Comparison of ENCODE assay signal across 23 cellular contexts in genomic region chr2:61282104-61282590, GRCh38.
"Had no signal": no experiment of that assay in that cellular context is flagged by ENCODE, and none has a peak within 500 bp of the region (broad histone marks: within the 10 kb centered on the region; RNA-seq: fewer than 3 reads in every experiment).

No MANE protein-coding gene starts in this region.

- ATAC-seq: effector memory CD8-positive, alpha-beta T cell; esophagus mucosa; gastrocnemius medialis; heart right ventricle; left cardiac atrium; left lung; left ventricle myocardium superior; lower lobe of right lung; mucosa of descending colon had no signal

- H3K27me3 ChIP-seq: colonic mucosa, esophagus squamous epithelium, gastrocnemius medialis, heart right ventricle, left lung had no signal

- H3K27ac ChIP-seq: colonic mucosa, epithelial cell of prostate, esophagus squamous epithelium, gastrocnemius medialis, heart right ventricle, left lung, lower lobe of right lung had no signal

- DNase-seq: colonic mucosa; cortex of kidney; effector CD8-positive, alpha-beta T cell; effector memory CD8-positive, alpha-beta T cell; endodermal cell; esophagus squamous epithelium; foreskin fibroblast; foreskin melanocyte; gastrocnemius medialis; glutamatergic neuron; head of caudate nucleus; heart right ventricle; hippocampal formation; left cardiac atrium; left lung; left ventricle myocardium superior; lower lobe of right lung; mesenchymal stem cell; mucosa of descending colon had no signal

- H3K9me3 Mint-ChIP-seq: dendritic cell treated with granulocyte-macrophage colony-stimulating factor and Interleukin-4, amounts not matched to agents 40 ng/mL and 50 ng/mL, for 4 days; effector memory CD8-positive, alpha-beta T cell; endodermal cell; mesothelial cell of epicardium had no signal

- H3K4me3 Mint-ChIP-seq: dendritic cell treated with granulocyte-macrophage colony-stimulating factor and Interleukin-4, amounts not matched to agents 40 ng/mL and 50 ng/mL, for 4 days; effector memory CD8-positive, alpha-beta T cell; endodermal cell; mesothelial cell of epicardium had no signal

- H3K4me1 ChIP-seq: colonic mucosa, esophagus squamous epithelium, gastrocnemius medialis, heart right ventricle, left lung, lower lobe of right lung had no signal

- H3K27me3 Mint-ChIP-seq: dendritic cell treated with granulocyte-macrophage colony-stimulating factor and Interleukin-4, amounts not matched to agents 40 ng/mL and 50 ng/mL, for 4 days; effector memory CD8-positive, alpha-beta T cell had no signal

- H3K4me1 Mint-ChIP-seq: mesothelial cell of epicardium had no signal

- H3K9me3 ChIP-seq: colonic mucosa, esophagus squamous epithelium, gastrocnemius medialis, heart right ventricle, left lung, lower lobe of right lung, mucosa of descending colon had no signal

- H3K4me3 ChIP-seq: colonic mucosa, esophagus squamous epithelium, gastrocnemius medialis, heart right ventricle, left lung, lower lobe of right lung, mucosa of descending colon had no signal

- H3K27ac Mint-ChIP-seq: dendritic cell treated with granulocyte-macrophage colony-stimulating factor and Interleukin-4, amounts not matched to agents 40 ng/mL and 50 ng/mL, for 4 days; effector memory CD8-positive, alpha-beta T cell; endodermal cell; mesothelial cell of epicardium had no signal
